Comparison of ENCODE assay signal across 25 cellular contexts in the genomic region with DNA sequence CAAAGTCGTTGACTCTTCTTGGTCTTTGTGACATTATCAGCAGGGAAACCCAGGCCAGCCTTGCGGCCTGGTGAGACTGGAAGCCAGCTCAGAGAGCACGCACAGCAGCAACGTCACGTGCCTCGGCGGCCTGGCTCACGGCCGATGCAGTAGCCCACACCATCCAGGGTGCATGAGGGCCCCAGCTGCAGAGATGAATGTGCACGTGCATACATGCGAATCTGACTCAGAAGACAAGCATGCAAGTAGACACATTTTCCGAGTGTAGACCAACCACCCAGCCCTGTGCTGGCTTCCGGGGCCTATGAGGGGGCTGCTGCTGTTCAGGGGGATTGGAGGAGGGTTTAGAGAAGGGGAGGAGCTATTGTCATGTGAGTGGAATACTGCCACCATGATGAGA.
DNase-seq lines count a peak whose midpoint lies in the region; ATAC-seq and TF ChIP-seq lines count a peak whose summit lies in the region.
"Had no signal": no experiment of that assay in that cellular context is flagged by ENCODE, and none has a peak within 500 bp of the region (broad histone marks: within the 10 kb centered on the region; RNA-seq: fewer than 3 reads in every experiment).

No MANE protein-coding gene starts in this region.

- H3K4me3 Mint-ChIP-seq in MCF 10A (ENCODE audit: unreplicated experiment), result no peak overlapping the region
- H3K4me3 Mint-ChIP-seq: activated naive CD8-positive, alpha-beta T cell treated with anti-CD3 and anti-CD28 coated beads for 36 hours; activated T-cell treated with anti-CD3 and anti-CD28 coated beads, Interleukin-2, amount 50 U/mL, for 72 hours; CD8-positive, alpha-beta T cell; GM23338; naive B cell had no signal

- POLR2A ChIA-PET in MCF 10A (lab: Yijun Ruan, JAX), result interaction anchor here (0.7 kb wide), 1 partner anchor 363 kb away, joined by 3 read pairs; no protein-coding TSS in a partner anchor

- peaks cover 8% of the 10 kb centered on the region for H3K4me1 Mint-ChIP-seq in MCF 10A (ENCODE audit: insufficient read depth, unreplicated experiment)
- H3K4me1 Mint-ChIP-seq: activated naive CD8-positive, alpha-beta T cell treated with anti-CD3 and anti-CD28 coated beads for 36 hours; naive B cell had no signal

- BruUV-seq in MCF 10A (replicated peaks; lab: Mats Ljungman, UMichigan), result no TSS peak
- BruUV-seq in mammary epithelial cell (replicated peaks; lab: Mats Ljungman, UMichigan), result no TSS peak

- TF ChIP-seq CTCF in MCF 10A (IDR thresholded peaks at IDR 0.05; ENCODE audit: unreplicated experiment) (no peak), mammary epithelial cell (conservative IDR thresholded peaks at IDR 0.05 in 1 of 2, IDR thresholded peaks at IDR 0.05 in 1 of 2; ENCODE audit: extremely low read depth in 1 of 2, insufficient read depth in 1 of 2, low read depth in 1 of 2, low read length in 2 of 2) (no peak), foreskin keratinocyte (conservative IDR thresholded peaks at IDR 0.05) (no peak)

- H3K4me2 ChIP-seq in mammary epithelial cell (ENCODE audit: insufficient read depth, low read depth, low read length), result no peak overlapping the region
- H3K4me2 ChIP-seq: GM23338, PC-9 had no signal

- 71% methylated on average over 11 of the region's 13 CpGs for WGBS in mammary epithelial cell (ENCODE audit: low coverage, missing lambda C conversion rate)

- no peak overlapping the region for H3K9ac ChIP-seq in mammary epithelial cell (ENCODE audit: insufficient read depth, low read length)

- H4K20me1 ChIP-seq in mammary epithelial cell (ENCODE audit: insufficient read depth, low read length), result no peaks in the 10 kb centered on the region

- no peaks in the 10 kb centered on the region for H3K27me3 Mint-ChIP-seq in MCF 10A (ENCODE audit: insufficient read depth, unreplicated experiment)

- ATAC-seq in foreskin keratinocyte, result peak; percentile 80
- ATAC-seq in GM19328 (IDR thresholded peaks at IDR 0.05; ENCODE audit: unreplicated experiment), result no peak
- no peak for ATAC-seq in HG03135 (IDR thresholded peaks at IDR 0.05; ENCODE audit: unreplicated experiment)
- no peak for ATAC-seq in GM21423 (IDR thresholded peaks at IDR 0.05; ENCODE audit: unreplicated experiment)
- ATAC-seq: activated T-cell treated with anti-CD3 and anti-CD28 coated beads, Interleukin-2, amount 50 U/mL, for 72 hours; CD8-positive, alpha-beta T cell; GM12878; GM23338 had no signal

- no peak overlapping the region for H3K27ac Mint-ChIP-seq in MCF 10A (ENCODE audit: low read depth, unreplicated experiment)
- H3K27ac Mint-ChIP-seq: activated naive CD8-positive, alpha-beta T cell treated with anti-CD3 and anti-CD28 coated beads for 36 hours; activated T-cell treated with anti-CD3 and anti-CD28 coated beads, Interleukin-2, amount 50 U/mL, for 72 hours; CD8-positive, alpha-beta T cell; GM23338; naive B cell; progenitor cell of endocrine pancreas had no signal

- no peaks in the 10 kb centered on the region for H3K9me3 ChIP-seq in mammary epithelial cell (replicated peaks; ENCODE audit: insufficient read depth, low read length)

- H3K79me2 ChIP-seq in mammary epithelial cell (ENCODE audit: insufficient read depth, low read length), result no peaks in the 10 kb centered on the region

- in situ Hi-C loops in mammary epithelial cell (cut with MboI; ENCODE audit: low sequenced_read_pairs in 2 of 2) (no loop called here), SK-MEL-5 (cut with HindIII; ENCODE audit: low pct_unique_long_range_greater_than_20kb, low sequenced_read_pairs) (no loop called here)

- H2AFZ ChIP-seq in mammary epithelial cell (ENCODE audit: low read depth, low read length), result no peak overlapping the region
- H2AFZ ChIP-seq: GM23338, PC-9 had no signal

- CTCF ChIA-PET in MCF 10A (lab: Yijun Ruan, JAX), result interaction anchor here (0.6 to 0.8 kb wide), 2 partner anchors 233 to 256 kb away, joined by 3 read pairs; no protein-coding TSS in a partner anchor
- CTCF ChIA-PET in mammary epithelial cell (lab: Charles Lee; ENCODE audit: low non-redundant PET), result no interaction called here

- H3K4me1 ChIP-seq in mammary epithelial cell (ENCODE audit: insufficient read depth, low read length) (peaks cover 7% of the 10 kb centered on the region), foreskin keratinocyte (peaks cover 6% of the 10 kb centered on the region)

- no peaks in the 10 kb centered on the region for H3K9me3 Mint-ChIP-seq in MCF 10A (ENCODE audit: unreplicated experiment)
- H3K9me3 Mint-ChIP-seq: activated naive CD8-positive, alpha-beta T cell treated with anti-CD3 and anti-CD28 coated beads for 36 hours; CD8-positive, alpha-beta T cell had no signal

- no peaks in the 10 kb centered on the region for H3K36me3 ChIP-seq in mammary epithelial cell (ENCODE audit: insufficient read depth, low read length)

- no peaks in the 10 kb centered on the region for H3K36me3 Mint-ChIP-seq in MCF 10A (ENCODE audit: insufficient read depth, unreplicated experiment)
- H3K36me3 Mint-ChIP-seq: activated naive CD8-positive, alpha-beta T cell treated with anti-CD3 and anti-CD28 coated beads for 36 hours; CD8-positive, alpha-beta T cell; naive B cell had no signal

- H3K27me3 ChIP-seq in mammary epithelial cell (ENCODE audit: insufficient read depth, low read length) (no peaks in the 10 kb centered on the region), foreskin keratinocyte (peaks cover 3% of the 10 kb centered on the region)

- no peak overlapping the region for H3K27ac ChIP-seq in mammary epithelial cell (ENCODE audit: insufficient read depth, low read depth, low read length)
- no peak overlapping the region for H3K27ac ChIP-seq in foreskin keratinocyte
- H3K27ac ChIP-seq: PC-9 had no signal

- no peak overlapping the region for H3K4me3 ChIP-seq in mammary epithelial cell (replicated peaks in 1 of 3; ENCODE audit: insufficient read depth in 1 of 3, low read depth in 2 of 3, low read length in 3 of 3)
- H3K4me3 ChIP-seq: GM12878, GM23338, PC-9 had no signal

- DNase-seq in MCF 10A (ENCODE audit: unreplicated experiment), result peak; percentile 18
- DNase-seq in mammary epithelial cell, result no peak
- peak; percentile 17 for DNase-seq in SK-MEL-5 (ENCODE audit: low read depth, low spot score)
- DNase-seq in foreskin keratinocyte, result peak; percentile 51 to 58
- DNase-seq in epidermal melanocyte (ENCODE audit: insufficient read length, low spot score), result no peak
- DNase-seq: 8988T; activated CD4-positive, alpha-beta T cell treated with anti-CD3 and anti-CD28 coated beads, Interleukin-2, amount 50 U/mL, for 48 hours; activated naive CD8-positive, alpha-beta T cell treated with anti-CD3 and anti-CD28 coated beads for 36 hours; activated T-cell treated with anti-CD3 and anti-CD28 coated beads, Interleukin-2, amount 50 U/mL, for 72 hours; CD8-positive, alpha-beta T cell; effector CD8-positive, alpha-beta T cell; naive B cell; NCI-H2029; NCI-H526 treated with DMSO at 0.1 percent for 48 hours; PC-9; stimulated activated CD4-positive, alpha-beta T cell treated with anti-CD3 and anti-CD28 coated beads, Interleukin-12 subunit alpha, Interleukin-12 subunit beta, amount 100 ng/mL, for 4 hours; stimulated activated naive CD4-positive, alpha-beta T cell; SW 1271; trophoblast cell had no signal

- intact Hi-C loops in MCF 10A (cut with micrococcal nuclease) (no loop called here), mammary epithelial cell (cut with micrococcal nuclease) (no loop called here)

- dilution Hi-C loops in mammary epithelial cell (cut with HindIII; ENCODE audit: low sequenced_read_pairs), result no loop called here

Comparison
In these comparisons a context has a peak if more than half of its experiments do, and no peak if none do; other contexts are left out.
1. DNase-seq: peak in MCF 10A (single experiment), SK-MEL-5 (single experiment) and foreskin keratinocyte (2 of 2); none in mammary epithelial cell (single experiment) and epidermal melanocyte (single experiment).